In genomic region chr10:28997736-28998135, GRCh38 we compare ENCODE assay signal across 14 cellular contexts.
"Had no signal": no experiment of that assay in that cellular context is flagged by ENCODE, and none has a peak within 500 bp of the region (broad histone marks: within the 10 kb centered on the region; RNA-seq: fewer than 3 reads in every experiment).

No MANE protein-coding gene starts in this region.

- H3K4me3 Mint-ChIP-seq: activated CD4-positive, alpha-beta T cell treated with anti-CD3 and anti-CD28 coated beads, Interleukin-2, amount 10 ng/mL, durations not matched to agents 7 days and 5 days; activated naive CD8-positive, alpha-beta T cell treated with anti-CD3 and anti-CD28 coated beads for 36 hours; neural crest cell; stimulated activated naive B cell treated with anti-CD40 and anti-IgM and Interleukin-4, amounts not matched to agents 10 μg/mL and 1 μg/mL and 100 μg/mL, for 72 hours; T-helper 2 cell treated with Interferon-gamma antibody and Interleukin-4, amounts not matched to agents 5 μg/mL and 100 μg/mL, for 36 hours had no signal

- H3K27ac Mint-ChIP-seq: activated CD4-positive, alpha-beta T cell treated with anti-CD3 and anti-CD28 coated beads, Interleukin-2, amount 10 ng/mL, durations not matched to agents 7 days and 5 days; activated naive CD8-positive, alpha-beta T cell treated with anti-CD3 and anti-CD28 coated beads for 36 hours; stimulated activated naive B cell treated with anti-CD40 and anti-IgM and Interleukin-4, amounts not matched to agents 10 μg/mL and 1 μg/mL and 100 μg/mL, for 72 hours; T-helper 2 cell treated with Interferon-gamma antibody and Interleukin-4, amounts not matched to agents 5 μg/mL and 100 μg/mL, for 36 hours had no signal

- H3K9me3 Mint-ChIP-seq: activated CD4-positive, alpha-beta T cell treated with anti-CD3 and anti-CD28 coated beads, Interleukin-2, amount 10 ng/mL, durations not matched to agents 7 days and 5 days; activated naive CD8-positive, alpha-beta T cell treated with anti-CD3 and anti-CD28 coated beads for 36 hours; T-helper 2 cell treated with Interferon-gamma antibody and Interleukin-4, amounts not matched to agents 5 μg/mL and 100 μg/mL, for 36 hours had no signal

- H3K27me3 ChIP-seq: breast epithelium, transverse colon had no signal

- H3K4me3 ChIP-seq: breast epithelium, transverse colon had no signal

- H3K4me1 Mint-ChIP-seq: activated CD4-positive, alpha-beta T cell treated with anti-CD3 and anti-CD28 coated beads, Interleukin-2, amount 10 ng/mL, durations not matched to agents 7 days and 5 days; stimulated activated naive B cell treated with anti-CD40 and anti-IgM and Interleukin-4, amounts not matched to agents 10 μg/mL and 1 μg/mL and 100 μg/mL, for 72 hours had no signal

- ATAC-seq: stimulated activated naive B cell treated with anti-CD40 and anti-IgM and Interleukin-4, amounts not matched to agents 10 μg/mL and 1 μg/mL and 100 μg/mL, for 72 hours had no signal

- H3K27ac ChIP-seq: breast epithelium, epithelial cell of prostate, transverse colon had no signal

- DNase-seq: activated CD4-positive, alpha-beta T cell treated with anti-CD3 and anti-CD28 coated beads, Interleukin-2, amount 10 ng/mL, durations not matched to agents 7 days and 5 days; activated CD4-positive, CD25-positive, alpha-beta regulatory T cell; activated gamma-delta T cell treated with Interleukin-2 at 50 U/mL for 16 hours; activated naive CD8-positive, alpha-beta T cell treated with anti-CD3 and anti-CD28 coated beads for 36 hours; anterior cingulate cortex; kidney; stimulated activated CD4-positive, alpha-beta T cell treated with anti-CD3 and anti-CD28 coated beads, Interleukin-4, amount 100 ng/mL, for 1 hour; stimulated activated naive B cell treated with anti-CD40 and anti-IgM and Interleukin-4, amounts not matched to agents 10 μg/mL and 1 μg/mL and 100 μg/mL, for 72 hours; SW 1271; transverse colon had no signal

- H3K36me3 Mint-ChIP-seq: activated naive CD8-positive, alpha-beta T cell treated with anti-CD3 and anti-CD28 coated beads for 36 hours; stimulated activated naive B cell treated with anti-CD40 and anti-IgM and Interleukin-4, amounts not matched to agents 10 μg/mL and 1 μg/mL and 100 μg/mL, for 72 hours had no signal

- H3K9me3 ChIP-seq: breast epithelium, transverse colon had no signal

- H3K4me1 ChIP-seq: breast epithelium, transverse colon had no signal

- H3K36me3 ChIP-seq: breast epithelium, transverse colon had no signal
